ENCODE assay signal across 1 cellular context in the genomic region with DNA sequence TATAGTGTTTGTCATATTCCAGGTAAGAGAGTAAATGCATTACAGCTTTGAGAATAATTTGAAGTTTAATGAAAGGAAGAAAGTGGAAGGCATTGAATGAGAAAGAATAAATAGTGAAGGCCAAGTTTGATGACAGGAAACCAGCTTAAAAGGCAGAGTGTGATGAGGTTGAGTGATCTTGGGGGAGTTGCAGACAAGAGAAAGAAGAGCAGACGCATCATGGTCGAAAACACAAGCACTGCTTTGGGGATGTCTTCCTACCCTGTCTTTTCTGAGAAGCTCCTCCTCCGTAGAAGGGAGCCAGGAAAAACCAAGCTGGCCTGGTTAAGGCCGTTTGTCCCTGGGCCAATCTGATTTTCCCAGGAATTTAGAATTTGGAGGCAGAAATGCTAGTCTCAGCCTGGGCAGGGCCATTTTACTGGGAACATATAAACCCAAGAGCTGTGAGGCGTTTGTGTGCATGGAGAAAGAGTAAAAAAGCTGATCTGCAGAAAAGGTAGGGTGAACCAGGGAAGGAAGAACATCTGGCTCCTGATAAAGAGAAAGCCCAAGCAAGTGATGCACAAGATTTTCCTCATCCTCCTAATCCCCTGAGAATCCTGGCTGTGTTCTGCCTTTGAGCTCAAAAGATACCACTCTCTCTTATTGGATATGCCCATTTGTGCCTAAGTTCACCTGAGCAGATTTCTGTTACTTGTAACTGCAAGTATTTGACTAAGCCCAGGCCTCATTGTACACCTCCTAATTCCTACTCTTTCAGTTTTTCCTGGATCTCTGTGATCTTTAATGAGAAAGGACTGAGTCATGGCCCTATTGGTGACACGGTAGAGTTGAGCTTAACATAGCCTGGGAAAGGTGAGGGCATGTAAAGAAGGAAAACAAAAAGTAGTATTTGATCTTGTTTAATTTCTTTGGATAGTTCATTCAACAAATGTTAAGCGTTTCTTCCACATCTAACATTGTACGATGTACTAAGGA.
TF ChIP-seq lines count a peak whose summit lies in the region.

No MANE protein-coding gene starts in this region.

TF ChIP-seq in GM23338, 12 proteins besides CTCF, POLR2A, EP300 and RAD21:
- TF ChIP-seq NANOG (IDR thresholded peaks at IDR 0.05; ENCODE audit: borderline replicate concordance) (no peak), STAT1 (IDR thresholded peaks at IDR 0.05; ENCODE audit: unreplicated experiment) (no peak)
- TF ChIP-seq, protein P1, sequence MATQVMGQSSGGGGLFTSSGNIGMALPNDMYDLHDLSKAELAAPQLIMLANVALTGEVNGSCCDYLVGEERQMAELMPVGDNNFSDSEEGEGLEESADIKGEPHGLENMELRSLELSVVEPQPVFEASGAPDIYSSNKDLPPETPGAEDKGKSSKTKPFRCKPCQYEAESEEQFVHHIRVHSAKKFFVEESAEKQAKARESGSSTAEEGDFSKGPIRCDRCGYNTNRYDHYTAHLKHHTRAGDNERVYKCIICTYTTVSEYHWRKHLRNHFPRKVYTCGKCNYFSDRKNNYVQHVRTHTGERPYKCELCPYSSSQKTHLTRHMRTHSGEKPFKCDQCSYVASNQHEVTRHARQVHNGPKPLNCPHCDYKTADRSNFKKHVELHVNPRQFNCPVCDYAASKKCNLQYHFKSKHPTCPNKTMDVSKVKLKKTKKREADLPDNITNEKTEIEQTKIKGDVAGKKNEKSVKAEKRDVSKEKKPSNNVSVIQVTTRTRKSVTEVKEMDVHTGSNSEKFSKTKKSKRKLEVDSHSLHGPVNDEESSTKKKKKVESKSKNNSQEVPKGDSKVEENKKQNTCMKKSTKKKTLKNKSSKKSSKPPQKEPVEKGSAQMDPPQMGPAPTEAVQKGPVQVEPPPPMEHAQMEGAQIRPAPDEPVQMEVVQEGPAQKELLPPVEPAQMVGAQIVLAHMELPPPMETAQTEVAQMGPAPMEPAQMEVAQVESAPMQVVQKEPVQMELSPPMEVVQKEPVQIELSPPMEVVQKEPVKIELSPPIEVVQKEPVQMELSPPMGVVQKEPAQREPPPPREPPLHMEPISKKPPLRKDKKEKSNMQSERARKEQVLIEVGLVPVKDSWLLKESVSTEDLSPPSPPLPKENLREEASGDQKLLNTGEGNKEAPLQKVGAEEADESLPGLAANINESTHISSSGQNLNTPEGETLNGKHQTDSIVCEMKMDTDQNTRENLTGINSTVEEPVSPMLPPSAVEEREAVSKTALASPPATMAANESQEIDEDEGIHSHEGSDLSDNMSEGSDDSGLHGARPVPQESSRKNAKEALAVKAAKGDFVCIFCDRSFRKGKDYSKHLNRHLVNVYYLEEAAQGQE (IDR thresholded peaks at IDR 0.05; ENCODE audit: unreplicated experiment), result no peak
